In genomic region chr9:126521976-126522590, GRCh38 we compare ENCODE assay signal across 15 cellular contexts.
"Had no signal": no experiment of that assay in that cellular context is flagged by ENCODE, and none has a peak within 500 bp of the region (broad histone marks: within the 10 kb centered on the region; RNA-seq: fewer than 3 reads in every experiment).

No MANE protein-coding gene starts in this region.

- H3K27ac Mint-ChIP-seq: mesothelial cell of epicardium; T-helper 2 cell treated with Interferon-gamma antibody and Interleukin-4, amounts not matched to agents 5 μg/mL and 100 μg/mL, for 36 hours had no signal

- H3K36me3 ChIP-seq: breast epithelium, heart right ventricle, thoracic aorta had no signal

- H3K4me3 ChIP-seq: breast epithelium, psoas muscle, thoracic aorta had no signal

- DNase-seq: activated CD4-positive, alpha-beta T cell treated with anti-CD3 and anti-CD28 coated beads, Interleukin-2, amount 50 U/mL, for 4 hours; activated CD8-positive, alpha-beta memory T cell treated with anti-CD3 and anti-CD28 coated beads, Interleukin-2, amount 10 ng/mL, durations not matched to agents 7 days and 5 days; activated gamma-delta T cell treated with Interleukin-2 at 50 U/mL for 16 hours; activated T-cell treated with anti-CD3 and anti-CD28 coated beads, Interleukin-2, amount 50 U/mL, for 4 hours; heart right ventricle; occipital lobe; psoas muscle; stimulated activated CD4-positive, alpha-beta T cell treated with anti-CD3 and anti-CD28 coated beads, Interleukin-4, amount 100 ng/mL, for 1 hour; stimulated activated CD8-positive, alpha-beta memory T cell treated with anti-CD3 and anti-CD28 coated beads, Interleukin-4, amount 100 ng/mL, for 48 hours; stimulated activated naive CD8-positive, alpha-beta T cell treated with anti-CD3 and anti-CD28 coated beads, Interleukin-15, amount 100 ng/mL, for 72 hours had no signal

- H3K4me3 Mint-ChIP-seq: activated T-cell treated with anti-CD3 and anti-CD28 coated beads, Interleukin-2, amount 50 U/mL, for 4 hours; mesothelial cell of epicardium; T-helper 2 cell treated with Interferon-gamma antibody and Interleukin-4, amounts not matched to agents 5 μg/mL and 100 μg/mL, for 36 hours had no signal

- H3K9me3 Mint-ChIP-seq: activated T-cell treated with anti-CD3 and anti-CD28 coated beads, Interleukin-2, amount 50 U/mL, for 4 hours; mesothelial cell of epicardium; stimulated activated naive CD8-positive, alpha-beta T cell treated with anti-CD3 and anti-CD28 coated beads, Interleukin-15, amount 100 ng/mL, for 72 hours; T-helper 2 cell treated with Interferon-gamma antibody and Interleukin-4, amounts not matched to agents 5 μg/mL and 100 μg/mL, for 36 hours had no signal

- H3K4me1 ChIP-seq: breast epithelium had no signal

- H3K27ac ChIP-seq: breast epithelium, psoas muscle, thoracic aorta had no signal

- H3K36me3 Mint-ChIP-seq: activated CD8-positive, alpha-beta memory T cell treated with anti-CD3 and anti-CD28 coated beads, Interleukin-2, amount 10 ng/mL, durations not matched to agents 7 days and 5 days; mesothelial cell of epicardium had no signal

- ATAC-seq: activated CD4-positive, CD25-positive, alpha-beta regulatory T cell treated with anti-CD3 and anti-CD28 coated beads, Interleukin-2, amount 50 U/mL, for 24 hours; activated CD8-positive, alpha-beta memory T cell treated with anti-CD3 and anti-CD28 coated beads, Interleukin-2, amount 10 ng/mL, durations not matched to agents 7 days and 5 days; activated T-cell treated with anti-CD3 and anti-CD28 coated beads, Interleukin-2, amount 50 U/mL, for 4 hours; psoas muscle; stimulated activated naive CD8-positive, alpha-beta T cell treated with anti-CD3 and anti-CD28 coated beads, Interleukin-15, amount 100 ng/mL, for 72 hours had no signal
